ENCODE assay signal across 19 cellular contexts in genomic region chr1:246761386-246761785, GRCh38.
"Had no signal": no experiment of that assay in that cellular context is flagged by ENCODE, and none has a peak within 500 bp of the region (broad histone marks: within the 10 kb centered on the region; RNA-seq: fewer than 3 reads in every experiment).

No MANE protein-coding gene starts in this region.

- ATAC-seq: activated CD8-positive, alpha-beta T cell treated with anti-CD3 and anti-CD28 coated beads for 36 hours; activated naive CD4-positive, alpha-beta T cell treated with anti-CD3 and anti-CD28 coated beads, Interleukin-2, amount 50 U/mL, for 72 hours; activated T-cell treated with anti-CD3 and anti-CD28 coated beads, Interleukin-2, amount 50 U/mL, for 4 hours; effector memory CD8-positive, alpha-beta T cell; left lobe of liver; stimulated activated naive B cell treated with anti-CD40 and anti-IgM and Interleukin-4, amounts not matched to agents 10 μg/mL and 1 μg/mL and 100 μg/mL, for 72 hours had no signal

- H3K27ac Mint-ChIP-seq: activated B cell treated with CpG ODN at 0.5 μM for 24 hours; activated CD8-positive, alpha-beta T cell treated with anti-CD3 and anti-CD28 coated beads for 36 hours; effector memory CD8-positive, alpha-beta T cell; stimulated activated naive B cell treated with anti-CD40 and anti-IgM and Interleukin-4, amounts not matched to agents 10 μg/mL and 1 μg/mL and 100 μg/mL, for 72 hours had no signal

- H3K4me1 ChIP-seq: uterus had no signal

- H3K36me3 ChIP-seq: uterus had no signal

- H3K9me3 ChIP-seq: tibial nerve, uterus had no signal

- H3K4me3 ChIP-seq: skin epidermis, tibial nerve, uterus had no signal

- DNase-seq: activated B cell treated with CpG ODN at 0.5 μM for 24 hours; activated CD4-positive, alpha-beta T cell treated with anti-CD3 and anti-CD28 coated beads for 48 hours; activated CD8-positive, alpha-beta T cell treated with anti-CD3 and anti-CD28 coated beads for 36 hours; activated gamma-delta T cell; activated T-cell treated with anti-CD3 and anti-CD28 coated beads, Interleukin-2, amount 50 U/mL, for 4 hours; dermis blood vessel endothelial cell; effector memory CD8-positive, alpha-beta T cell; islet precursor cell; naive B cell; stimulated activated CD4-positive, alpha-beta T cell treated with anti-CD3 and anti-CD28 coated beads, Interleukin-15, amount 100 ng/mL, for 24 hours; stimulated activated CD4-positive, alpha-beta T cell treated with anti-CD3 and anti-CD28 coated beads, Interleukin-4, amount 100 ng/mL, for 1 hour; stimulated activated naive B cell treated with anti-CD40 and anti-IgM and Interleukin-4, amounts not matched to agents 10 μg/mL and 1 μg/mL and 100 μg/mL, for 72 hours; substantia nigra; uterus had no signal

- H3K27ac ChIP-seq: epithelial cell of prostate, skin epidermis, tibial nerve, uterus had no signal

- H3K27me3 ChIP-seq: tibial nerve, uterus had no signal

- H3K27me3 Mint-ChIP-seq: activated B cell treated with CpG ODN at 0.5 μM for 24 hours; activated CD8-positive, alpha-beta T cell treated with anti-CD3 and anti-CD28 coated beads for 36 hours; effector memory CD8-positive, alpha-beta T cell; naive B cell; stimulated activated naive B cell treated with anti-CD40 and anti-IgM and Interleukin-4, amounts not matched to agents 10 μg/mL and 1 μg/mL and 100 μg/mL, for 72 hours had no signal

- H3K4me3 Mint-ChIP-seq: activated B cell treated with CpG ODN at 0.5 μM for 24 hours; activated CD8-positive, alpha-beta T cell treated with anti-CD3 and anti-CD28 coated beads for 36 hours; activated T-cell treated with anti-CD3 and anti-CD28 coated beads, Interleukin-2, amount 50 U/mL, for 4 hours; effector memory CD8-positive, alpha-beta T cell; naive B cell; stimulated activated naive B cell treated with anti-CD40 and anti-IgM and Interleukin-4, amounts not matched to agents 10 μg/mL and 1 μg/mL and 100 μg/mL, for 72 hours had no signal
